Comparison of ENCODE assay signal across 2 cellular contexts in genomic region chr5:116153687-116154174, GRCh38.
TF ChIP-seq lines count a peak whose summit lies in the region.

No MANE protein-coding gene starts in this region.

TF ChIP-seq in HEK293, 187 proteins besides CTCF, POLR2A, EP300 and RAD21 (continued from another document and continues in another):
- TF ChIP-seq ZNF366 (tag by site-specific recombination; conservative IDR thresholded peaks at IDR 0.05) (no peak), ZNF169 (tag by site-specific recombination; IDR thresholded peaks at IDR 0.05) (no peak), ZNF19 (tag by site-specific recombination; IDR thresholded peaks at IDR 0.05; ENCODE audit: low read depth) (no peak), ZNF707 (tag by site-specific recombination; IDR thresholded peaks at IDR 0.05) (no peak), SP3 (tag by site-specific recombination; IDR thresholded peaks at IDR 0.05) (no peak), ZNF2 (tag by site-specific recombination; IDR thresholded peaks at IDR 0.05) (no peak), ZBTB8A (tag by site-specific recombination; IDR thresholded peaks at IDR 0.05) (peak; percentile 77), WT1 (tag by site-specific recombination; IDR thresholded peaks at IDR 0.05) (peak; percentile 49; the same call in 1 of the 2 replicates), ZNF488 (tag by site-specific recombination; IDR thresholded peaks at IDR 0.05) (no peak), HOXD13 (CRISPR knock-in tag; IDR thresholded peaks at IDR 0.05; ENCODE audit: borderline replicate concordance) (no peak), ZNF248 (tag by site-specific recombination; IDR thresholded peaks at IDR 0.05) (no peak), ZNF239 (tag by site-specific recombination; IDR thresholded peaks at IDR 0.05) (no peak), BCL11A (tag by site-specific recombination; IDR thresholded peaks at IDR 0.05; ENCODE audit: low read depth) (no peak), ZNF362 (tag by site-specific recombination; IDR thresholded peaks at IDR 0.05) (no peak), ZNF629 (tag by site-specific recombination; IDR thresholded peaks at IDR 0.05) (0 out of 2 replicates have a peak, but pooled peaks have one; percentile 24), ZNF112 (tag by site-specific recombination; IDR thresholded peaks at IDR 0.05) (no peak), ZNF623 (tag by site-specific recombination; IDR thresholded peaks at IDR 0.05) (no peak), MEIS1 (CRISPR knock-in tag; IDR thresholded peaks at IDR 0.05; ENCODE audit: borderline replicate concordance) (no peak), ZNF555 (tag by site-specific recombination; conservative IDR thresholded peaks at IDR 0.05) (no peak), SP2 (tag by site-specific recombination; IDR thresholded peaks at IDR 0.05) (no peak), ZNF768 (tag by site-specific recombination; IDR thresholded peaks at IDR 0.05) (no peak), ZNF37A (tag by site-specific recombination; IDR thresholded peaks at IDR 0.05) (no peak), ZNF624 (tag by site-specific recombination; IDR thresholded peaks at IDR 0.05) (no peak), ZNF398 (tag by site-specific recombination; IDR thresholded peaks at IDR 0.05) (no peak)
- TF ChIP-seq, protein P1, sequence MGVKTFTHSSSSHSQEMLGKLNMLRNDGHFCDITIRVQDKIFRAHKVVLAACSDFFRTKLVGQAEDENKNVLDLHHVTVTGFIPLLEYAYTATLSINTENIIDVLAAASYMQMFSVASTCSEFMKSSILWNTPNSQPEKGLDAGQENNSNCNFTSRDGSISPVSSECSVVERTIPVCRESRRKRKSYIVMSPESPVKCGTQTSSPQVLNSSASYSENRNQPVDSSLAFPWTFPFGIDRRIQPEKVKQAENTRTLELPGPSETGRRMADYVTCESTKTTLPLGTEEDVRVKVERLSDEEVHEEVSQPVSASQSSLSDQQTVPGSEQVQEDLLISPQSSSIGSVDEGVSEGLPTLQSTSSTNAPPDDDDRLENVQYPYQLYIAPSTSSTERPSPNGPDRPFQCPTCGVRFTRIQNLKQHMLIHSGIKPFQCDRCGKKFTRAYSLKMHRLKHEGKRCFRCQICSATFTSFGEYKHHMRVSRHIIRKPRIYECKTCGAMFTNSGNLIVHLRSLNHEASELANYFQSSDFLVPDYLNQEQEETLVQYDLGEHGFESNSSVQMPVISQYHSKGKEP (tag by site-specific recombination; IDR thresholded peaks at IDR 0.05), result no peak
- TF ChIP-seq, protein P2, sequence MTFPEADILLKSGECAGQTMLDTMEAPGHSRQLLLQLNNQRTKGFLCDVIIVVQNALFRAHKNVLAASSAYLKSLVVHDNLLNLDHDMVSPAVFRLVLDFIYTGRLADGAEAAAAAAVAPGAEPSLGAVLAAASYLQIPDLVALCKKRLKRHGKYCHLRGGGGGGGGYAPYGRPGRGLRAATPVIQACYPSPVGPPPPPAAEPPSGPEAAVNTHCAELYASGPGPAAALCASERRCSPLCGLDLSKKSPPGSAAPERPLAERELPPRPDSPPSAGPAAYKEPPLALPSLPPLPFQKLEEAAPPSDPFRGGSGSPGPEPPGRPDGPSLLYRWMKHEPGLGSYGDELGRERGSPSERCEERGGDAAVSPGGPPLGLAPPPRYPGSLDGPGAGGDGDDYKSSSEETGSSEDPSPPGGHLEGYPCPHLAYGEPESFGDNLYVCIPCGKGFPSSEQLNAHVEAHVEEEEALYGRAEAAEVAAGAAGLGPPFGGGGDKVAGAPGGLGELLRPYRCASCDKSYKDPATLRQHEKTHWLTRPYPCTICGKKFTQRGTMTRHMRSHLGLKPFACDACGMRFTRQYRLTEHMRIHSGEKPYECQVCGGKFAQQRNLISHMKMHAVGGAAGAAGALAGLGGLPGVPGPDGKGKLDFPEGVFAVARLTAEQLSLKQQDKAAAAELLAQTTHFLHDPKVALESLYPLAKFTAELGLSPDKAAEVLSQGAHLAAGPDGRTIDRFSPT (tag by site-specific recombination; IDR thresholded peaks at IDR 0.05), result no peak

TF ChIP-seq in endothelial cell of umbilical vein, 7 proteins besides CTCF, POLR2A, EP300 and RAD21 (continued from another document):
- TF ChIP-seq, protein P3, sequence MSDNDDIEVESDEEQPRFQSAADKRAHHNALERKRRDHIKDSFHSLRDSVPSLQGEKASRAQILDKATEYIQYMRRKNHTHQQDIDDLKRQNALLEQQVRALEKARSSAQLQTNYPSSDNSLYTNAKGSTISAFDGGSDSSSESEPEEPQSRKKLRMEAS (IDR thresholded peaks at IDR 0.05; ENCODE audit: insufficient read depth, insufficient read length), result no peak
- TF ChIP-seq FOS (IDR thresholded peaks at IDR 0.05; ENCODE audit: borderline replicate concordance, insufficient read depth, low read length), result no peak
- no peak for TF ChIP-seq JUN (IDR thresholded peaks at IDR 0.05; ENCODE audit: borderline replicate concordance, insufficient read depth, insufficient read length, low read depth)
- TF ChIP-seq POLR2AphosphoS5 (IDR thresholded peaks at IDR 0.05; ENCODE audit: insufficient read depth, low read depth, low read length), result no peak
- no peak for TF ChIP-seq GATA2 (IDR thresholded peaks at IDR 0.05; ENCODE audit: insufficient read depth, insufficient read length, low read depth, low read length)
TF ChIP-seq in endothelial cell of umbilical vein: peak in this region for 0.
